Comparison of ENCODE assay signal across 23 cellular contexts in the genomic region with DNA sequence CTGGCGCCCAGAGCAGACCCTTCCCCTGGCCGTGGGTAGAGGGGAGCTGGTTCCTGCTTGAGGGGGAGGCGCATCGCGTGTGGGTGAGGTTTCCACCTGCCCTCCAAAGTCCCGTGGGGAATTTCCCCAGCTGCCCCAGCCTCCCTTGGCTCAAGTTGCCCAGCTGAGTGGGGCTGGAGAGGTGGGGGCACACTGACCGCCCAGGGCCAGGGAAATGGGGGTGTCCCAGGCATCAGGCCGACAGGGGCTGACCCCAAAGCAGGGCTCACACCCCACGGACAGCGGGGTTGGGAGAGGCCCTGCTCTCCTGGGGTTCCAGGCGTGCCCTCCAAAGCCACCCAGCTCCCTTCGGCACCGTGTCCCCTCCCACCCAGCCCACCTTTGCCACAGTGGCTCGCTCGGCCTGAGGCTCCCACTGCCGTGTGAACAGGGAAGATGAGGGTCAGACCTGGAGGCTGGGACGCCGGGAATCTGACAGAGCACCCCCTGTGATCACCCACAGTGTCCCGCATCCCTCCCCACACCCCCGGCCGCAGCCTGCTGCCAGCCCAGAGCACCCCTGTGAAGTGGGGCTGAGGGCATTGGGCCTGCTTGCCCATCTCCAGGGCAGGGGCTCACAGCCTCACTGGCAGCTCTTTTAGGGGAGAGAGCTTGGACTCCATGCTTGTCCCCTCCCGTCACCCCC. TPM values are rescaled to one million over a fixed set of nuclear protein-coding genes. Genes with fewer than 3 reads are reported as not detected.
A peak's percentile ranks its signal among the peaks of the same experiment; 100 is the strongest.
DNase-seq lines count a peak whose midpoint lies in the region; ATAC-seq, FAIRE-seq and TF ChIP-seq lines count a peak whose summit lies in the region.
"Had no signal": no experiment of that assay in that cellular context is flagged by ENCODE, and none has a peak within 500 bp of the region (broad histone marks: within the 10 kb centered on the region; RNA-seq: fewer than 3 reads in every experiment).

No MANE protein-coding gene starts in this region.

- H3K36me3 ChIP-seq in BLaER1 treated with 17β-estradiol and CSF1 and Interleukin-3, amounts not matched to agents 10 nM and 100 nM = no peaks in the 10 kb centered on the region
- no peaks in the 10 kb centered on the region for H3K36me3 ChIP-seq in kidney (ENCODE audit: control insufficient read depth in 1 of 2, insufficient read depth in 2 of 2, low read length in 2 of 2)
- H3K36me3 ChIP-seq in skeletal muscle tissue (ENCODE audit: control insufficient read depth in 3 of 3, insufficient read depth in 3 of 3, low read length in 3 of 3) = peaks cover 0 to 9% (median 2%) of the 10 kb centered on the region in 3 donors
- no peaks in the 10 kb centered on the region for H3K36me3 ChIP-seq in PC-3 (ENCODE audit: low read depth, low read length)
- H3K36me3 ChIP-seq in neural progenitor cell = no peaks in the 10 kb centered on the region
- no peaks in the 10 kb centered on the region for H3K36me3 ChIP-seq in mesendoderm (ENCODE audit: control insufficient read depth, insufficient read depth, low read length)
- H3K36me3 ChIP-seq: HAP-1 had no signal

- no peak overlapping the region for H2AK5ac ChIP-seq in mesendoderm (ENCODE audit: low read length)

- ATAC-seq in PC-3 (no peak), HG02938 (IDR thresholded peaks at IDR 0.05; ENCODE audit: unreplicated experiment) (no peak)
- ATAC-seq: stimulated activated naive CD8-positive, alpha-beta T cell treated with anti-CD3 and anti-CD28 coated beads, Interleukin-15, amount 100 ng/mL, for 72 hours had no signal

- H3K79me1 ChIP-seq in mesendoderm (ENCODE audit: low read length) = no peaks in the 10 kb centered on the region

- H3K9me2 ChIP-seq in PC-3 (replicated peaks; ENCODE audit: low read length) = no peaks in the 10 kb centered on the region

- no peak for FAIRE-seq in kidney (lab: Jason Lieb, UNC)
- FAIRE-seq: astrocyte, endometrium, GM12892 had no signal

- DNase-seq in kidney = peak; percentile 60
- DNase-seq in PC-3 = no peak
- DNase-seq in neural progenitor cell (ENCODE audit: low spot score) = no peak
- DNase-seq in mesendoderm = no peak
- DNase-seq: activated naive CD4-positive, alpha-beta T cell treated with anti-CD3 and anti-CD28 coated beads for 36 hours; CD4-positive, alpha-beta T cell; foreskin fibroblast; kidney glomerular epithelial cell; NCI-H1105 treated with DMSO at 0.1 percent for 48 hours; NCI-H526 treated with DMSO at 0.1 percent for 48 hours; occipital lobe; SHP77 treated with DMSO at 0.1 percent for 48 hours; stimulated activated CD4-positive, alpha-beta T cell treated with anti-CD3 and anti-CD28 coated beads, Interleukin-2, amount 100 ng/mL, for 48 hours; stimulated activated naive CD8-positive, alpha-beta T cell treated with anti-CD3 and anti-CD28 coated beads, Interleukin-15, amount 100 ng/mL, for 72 hours had no signal

- peaks cover 49 to 95% (median 93%) of the 10 kb centered on the region in 10 experiments for H3K4me1 ChIP-seq in BLaER1 treated with 17β-estradiol and CSF1 and Interleukin-3, amounts not matched to agents 10 nM and 100 nM
- no peaks in the 10 kb centered on the region for H3K4me1 ChIP-seq in kidney (ENCODE audit: control insufficient read depth in 1 of 2, insufficient read depth in 1 of 2, low read depth in 1 of 2, low read length in 2 of 2)
- peaks cover 0 to 7% (median 4%) of the 10 kb centered on the region in 3 donors for H3K4me1 ChIP-seq in skeletal muscle tissue (ENCODE audit: control insufficient read depth in 3 of 3, insufficient read depth in 3 of 3, low read length in 3 of 3)
- H3K4me1 ChIP-seq in PC-3 (ENCODE audit: insufficient read depth, low read length) = no peaks in the 10 kb centered on the region
- peaks cover 6% of the 10 kb centered on the region for H3K4me1 ChIP-seq in neural progenitor cell
- H3K4me1 ChIP-seq in mesendoderm (ENCODE audit: control insufficient read depth, low read depth, low read length) = no peaks in the 10 kb centered on the region
- H3K4me1 ChIP-seq: HAP-1 had no signal

- no CpG with 5 or more reads among the region's 22 CpGs for WGBS in mesendoderm (ENCODE audit: extremely low coverage, insufficient coverage, low lambda C conversion rate)

- H4K20me1 ChIP-seq in BLaER1 treated with 17β-estradiol and CSF1 and Interleukin-3, amounts not matched to agents 10 nM and 100 nM = peaks cover 0 to 43% (median 5%) of the 10 kb centered on the region in 11 experiments; a peak in 13 of 22 replicates
- H4K20me1 ChIP-seq in PC-3 (ENCODE audit: low read length) = no peaks in the 10 kb centered on the region
- H4K20me1 ChIP-seq in neural progenitor cell (ENCODE audit: low read depth) = no peaks in the 10 kb centered on the region

- no peak overlapping the region for H3K23ac ChIP-seq in mesendoderm (ENCODE audit: low read length)

- no peaks in the 10 kb centered on the region for H3K36me3 Mint-ChIP-seq in neural progenitor cell

- no peak overlapping the region for H2AFZ ChIP-seq in PC-3 (ENCODE audit: low read length)
- no peak overlapping the region for H2AFZ ChIP-seq in neural progenitor cell (replicated peaks)

- peaks cover 7% of the 10 kb centered on the region for H3K4me1 Mint-ChIP-seq in neural progenitor cell

- no peak overlapping the region for H3K18ac ChIP-seq in mesendoderm (ENCODE audit: low read length)

- H2BK5ac ChIP-seq in mesendoderm (ENCODE audit: low read length) = no peak overlapping the region

- CTCF ChIA-PET in PC-3 (lab: Charles Lee) = no interaction called here

- intact Hi-C loops in kidney (cut with DNase I) = no loop called here
- intact Hi-C loops in PC-3 (cut with micrococcal nuclease) = no loop called here

- H3K27ac ChIP-seq in BLaER1 treated with 17β-estradiol and CSF1 and Interleukin-3, amounts not matched to agents 10 nM and 100 nM = no peak overlapping the region
- H3K27ac ChIP-seq in cingulate gyrus (ENCODE audit: low read depth, low read length) (peak overlapping the region; percentile 39), kidney (ENCODE audit: low read depth in 2 of 2, low read length in 2 of 2) (peak overlapping the region; percentile 80 to 82), skeletal muscle tissue (ENCODE audit: low read depth, low read length) (peak overlapping the region; percentile 74), PC-3 (ENCODE audit: low read length) (no peak overlapping the region), neural progenitor cell (no peak overlapping the region), mesendoderm (ENCODE audit: low read depth, low read length) (no peak overlapping the region)

- POLR2A ChIA-PET in PC-3 (lab: Charles Lee; ENCODE audit: unreplicated experiment) = no interaction called here

- no peak overlapping the region for H2BK15ac ChIP-seq in mesendoderm (replicated peaks; ENCODE audit: low read depth)

- no peak overlapping the region for H2BK120ac ChIP-seq in mesendoderm (ENCODE audit: low read depth, low read length)

- H3K9ac ChIP-seq in BLaER1 treated with 17β-estradiol and CSF1 and Interleukin-3, amounts not matched to agents 10 nM and 100 nM = peak overlapping the region in 6 of 11 experiments; percentile 7 to 78 (median 72); a peak in 5 of 22 replicates
- H3K9ac ChIP-seq in kidney (ENCODE audit: low read length in 2 of 2) = peak overlapping the region in 1 of 2 donors; percentile 46
- H3K9ac ChIP-seq in skeletal muscle tissue (ENCODE audit: low read depth in 1 of 3, low read length in 3 of 3) = peak overlapping the region in 2 of 3 donors; percentile 23 to 76
- no peak overlapping the region for H3K9ac ChIP-seq in PC-3 (ENCODE audit: low read length)
- no peak overlapping the region for H3K9ac ChIP-seq in neural progenitor cell
- H3K9ac ChIP-seq in mesendoderm (ENCODE audit: low read length) = no peak overlapping the region

- H3K9me3 ChIP-seq in BLaER1 treated with 17β-estradiol and CSF1 and Interleukin-3, amounts not matched to agents 10 nM and 100 nM (replicated peaks in 1 of 11) = no peaks in the 10 kb centered on the region
- H3K9me3 ChIP-seq in kidney (ENCODE audit: control insufficient read depth in 1 of 2, low read length in 2 of 2) (no peaks in the 10 kb centered on the region), skeletal muscle tissue (ENCODE audit: control insufficient read depth in 3 of 3, low read length in 3 of 3) (no peaks in the 10 kb centered on the region), PC-3 (ENCODE audit: low read length) (no peaks in the 10 kb centered on the region), neural progenitor cell (ENCODE audit: low read depth) (no peaks in the 10 kb centered on the region)
- H3K9me3 ChIP-seq: HAP-1 had no signal

- H3K4ac ChIP-seq in mesendoderm (ENCODE audit: low read depth, low read length) = no peak overlapping the region

- H3K27me3 ChIP-seq in BLaER1 treated with 17β-estradiol and CSF1 and Interleukin-3, amounts not matched to agents 10 nM and 100 nM = peaks cover 32 to 94% (median 61%) of the 10 kb centered on the region in 11 experiments; a peak in 20 of 22 replicates
- H3K27me3 ChIP-seq in skeletal muscle tissue (ENCODE audit: control insufficient read depth in 3 of 3, insufficient read depth in 3 of 3, low read length in 3 of 3) (peaks cover 35 to 46% (median 42%) of the 10 kb centered on the region in 3 donors), PC-3 (ENCODE audit: low read length) (no peaks in the 10 kb centered on the region), neural progenitor cell (peaks cover 19% of the 10 kb centered on the region), mesendoderm (ENCODE audit: insufficient read depth, low read length, poor library complexity) (no peaks in the 10 kb centered on the region)

- H3K4me2 ChIP-seq in BLaER1 treated with 17β-estradiol and CSF1 and Interleukin-3, amounts not matched to agents 10 nM and 100 nM = peak overlapping the region in 9 of 11 experiments; percentile 97 to 100 (median 99); a peak in 17 of 22 replicates
- no peak overlapping the region for H3K4me2 ChIP-seq in PC-3 (ENCODE audit: low read length)
- no peak overlapping the region for H3K4me2 ChIP-seq in neural progenitor cell
- H3K4me2 ChIP-seq in mesendoderm (ENCODE audit: low read length) = no peak overlapping the region

- H3K79me2 ChIP-seq in PC-3 (ENCODE audit: low read length) (no peaks in the 10 kb centered on the region), neural progenitor cell (ENCODE audit: low read depth) (no peaks in the 10 kb centered on the region), mesendoderm (ENCODE audit: control insufficient read depth, insufficient read depth, low read length) (no peaks in the 10 kb centered on the region)

- H3K4me3 ChIP-seq in BLaER1 treated with 17β-estradiol and CSF1 and Interleukin-3, amounts not matched to agents 10 nM and 100 nM = peak overlapping the region in 3 of 10 experiments; percentile 21 to 66 (median 59); a peak in 3 of 20 replicates
- H3K4me3 ChIP-seq in kidney (ENCODE audit: low read length in 2 of 2) (peak overlapping the region in 1 of 2 donors; percentile 30), skeletal muscle tissue (ENCODE audit: low read length in 3 of 3) (peak overlapping the region in 2 of 3 donors; percentile 7 to 52), PC-3 (ENCODE audit: low read length) (no peak overlapping the region), neural progenitor cell (no peak overlapping the region), mesendoderm (ENCODE audit: low read length) (no peak overlapping the region)
- H3K4me3 ChIP-seq: HAP-1 had no signal

- H4K8ac ChIP-seq in mesendoderm (ENCODE audit: low read depth, low read length) = no peak overlapping the region

- no peak overlapping the region for H3K56ac ChIP-seq in mesendoderm (ENCODE audit: low read length)

- peaks cover 2% of the 10 kb centered on the region for H3K9me3 Mint-ChIP-seq in neural progenitor cell
- H3K9me3 Mint-ChIP-seq: activated naive CD4-positive, alpha-beta T cell treated with anti-CD3 and anti-CD28 coated beads for 36 hours; CD4-positive, alpha-beta T cell; stimulated activated naive CD8-positive, alpha-beta T cell treated with anti-CD3 and anti-CD28 coated beads, Interleukin-15, amount 100 ng/mL, for 72 hours had no signal

- H3K4me3 Mint-ChIP-seq in neural progenitor cell = no peak overlapping the region
- H3K4me3 Mint-ChIP-seq: activated naive CD4-positive, alpha-beta T cell treated with anti-CD3 and anti-CD28 coated beads for 36 hours; CD4-positive, alpha-beta T cell; stimulated activated naive CD8-positive, alpha-beta T cell treated with anti-CD3 and anti-CD28 coated beads, Interleukin-15, amount 100 ng/mL, for 72 hours had no signal

- TF ChIP-seq CTCF in kidney (IDR thresholded peaks at IDR 0.05; ENCODE audit: borderline replicate concordance, extremely low read depth, insufficient read depth) (no peak), PC-3 (conservative IDR thresholded peaks at IDR 0.05; ENCODE audit: low read depth, low read length) (no peak), neural progenitor cell (IDR thresholded peaks at IDR 0.05) (no peak)

- no peak overlapping the region for H3K27ac Mint-ChIP-seq in neural progenitor cell
- H3K27ac Mint-ChIP-seq: activated naive CD4-positive, alpha-beta T cell treated with anti-CD3 and anti-CD28 coated beads for 36 hours; CD4-positive, alpha-beta T cell had no signal

- H3K27me3 Mint-ChIP-seq in neural progenitor cell (ENCODE audit: insufficient read depth, low read depth) = peaks cover 4% of the 10 kb centered on the region

- H4K5ac ChIP-seq in mesendoderm (ENCODE audit: low read length) = no peak overlapping the region

- H3F3A ChIP-seq in PC-3 (ENCODE audit: low read length, unreplicated experiment) (no peaks in the 10 kb centered on the region), neural progenitor cell (ENCODE audit: low read depth) (peaks cover 13% of the 10 kb centered on the region)

- BruUV-seq in PC-3 (replicated peaks; lab: Mats Ljungman, UMichigan) = no TSS peak

RNA-seq across cellular contexts. Expression of gene EGFL7, which starts 0.9 kb away (rescaled TPM):
- 140 TPM for total RNA-seq in kidney
- 137 TPM for polyA plus RNA-seq in kidney (ENCODE audit: insufficient read depth, low read depth, low replicate concordance)
- 51.7 TPM for total RNA-seq in skeletal muscle tissue
- total RNA-seq in PC-3 (2014; rRNA removed) = 23.1 and 29.5 TPM in 2 replicates
- total RNA-seq in neural progenitor cell (ENCODE audit: low replicate concordance) = 16.5 and 47.4 TPM in 2 replicates
- polyA plus RNA-seq in mesendoderm (2013, experiment 1 of 2) = 14.0 TPM
- polyA plus RNA-seq in mesendoderm (2013, experiment 2 of 2) = 13.6 TPM
- total RNA-seq: CD4-positive, alpha-beta T cell; OCI-LY7 had no signal

RNA-seq across cellular contexts. Expression of gene AGPAT2, which starts 25.5 kb away (rescaled TPM):
- total RNA-seq in kidney (83.6 TPM), skeletal muscle tissue (27.1 TPM), PC-3 (2014; rRNA removed) (103 and 106 TPM in 2 replicates), neural progenitor cell (ENCODE audit: low replicate concordance) (2.4 and 3.4 TPM in 2 replicates)
- polyA plus RNA-seq in kidney (ENCODE audit: insufficient read depth, low read depth, low replicate concordance) = 73.4 TPM
- polyA plus RNA-seq in mesendoderm (2013, experiment 1 of 2) = 14.1 TPM
- polyA plus RNA-seq in mesendoderm (2013, experiment 2 of 2) = 14.3 TPM

RNA-seq across cellular contexts. Expression of gene DIPK1B, which starts 50.6 kb away (rescaled TPM):
- total RNA-seq in kidney (7.5 TPM), skeletal muscle tissue (11.0 TPM), PC-3 (2014; rRNA removed) (19.5 and 26.3 TPM in 2 replicates), neural progenitor cell (ENCODE audit: low replicate concordance) (11.8 and 52.8 TPM in 2 replicates)
- polyA plus RNA-seq in kidney (ENCODE audit: insufficient read depth, low read depth, low replicate concordance) = 22.6 TPM
- 17.8 TPM for polyA plus RNA-seq in mesendoderm (2013, experiment 1 of 2)
- 18.1 TPM for polyA plus RNA-seq in mesendoderm (2013, experiment 2 of 2)

Comparison
In these comparisons a context has a peak if more than half of its experiments do, and no peak if none do; other contexts are left out.
1. H3K27ac ChIP-seq: peak in cingulate gyrus (single experiment), kidney (2 of 2) and skeletal muscle tissue (single experiment); none in BLaER1 treated with 17β-estradiol and CSF1 and Interleukin-3, amounts not matched to agents 10 nM and 100 nM (0 of 11), PC-3 (single experiment), neural progenitor cell (single experiment) and mesendoderm (single experiment).
2. H3K4me2 ChIP-seq: peak in BLaER1 treated with 17β-estradiol and CSF1 and Interleukin-3, amounts not matched to agents 10 nM and 100 nM (9 of 11); none in PC-3 (single experiment), neural progenitor cell (single experiment) and mesendoderm (single experiment).
3. H3K4me3 ChIP-seq: peak in skeletal muscle tissue (2 of 3); none in PC-3 (single experiment), neural progenitor cell (single experiment) and mesendoderm (single experiment).
4. H3K9ac ChIP-seq: peak in BLaER1 treated with 17β-estradiol and CSF1 and Interleukin-3, amounts not matched to agents 10 nM and 100 nM (6 of 11) and skeletal muscle tissue (2 of 3); none in PC-3 (single experiment), neural progenitor cell (single experiment) and mesendoderm (single experiment).